Comparison of ENCODE assay signal across 13 cellular contexts in genomic region chr1:116951175-116951935, GRCh38. TPM values are rescaled to one million over a fixed set of nuclear protein-coding genes. Genes with fewer than 3 reads are reported as not detected.
DNase-seq lines count a peak whose midpoint lies in the region; ATAC-seq and TF ChIP-seq lines count a peak whose summit lies in the region.
"Had no signal": no experiment of that assay in that cellular context is flagged by ENCODE, and none has a peak within 500 bp of the region (broad histone marks: within the 10 kb centered on the region; RNA-seq: fewer than 3 reads in every experiment).

No MANE protein-coding gene starts in this region.

- H3K27ac ChIP-seq in GM23248 (peak overlapping the region; percentile 58), gastrocnemius medialis (peak overlapping the region in 3 of 4 donors; percentile 17 to 52 (median 25))
- H3K27ac ChIP-seq: body of pancreas had no signal

- no peaks in the 10 kb centered on the region for H3K9me2 ChIP-seq in GM23248 (ENCODE audit: insufficient read depth)

- TF ChIP-seq CTCF in chondrocyte (IDR thresholded peaks at IDR 0.05) (no peak), gastrocnemius medialis (IDR thresholded peaks at IDR 0.05 in 4 of 5, conservative IDR thresholded peaks at IDR 0.05 in 1 of 5) (no peak), natural killer cell (IDR thresholded peaks at IDR 0.05) (no peak)

- H3K4me3 Mint-ChIP-seq in chondrocyte (ENCODE audit: unreplicated experiment) (no peak overlapping the region), natural killer cell (no peak overlapping the region)
- H3K4me3 Mint-ChIP-seq: activated CD8-positive, alpha-beta T cell treated with anti-CD3 and anti-CD28 coated beads, Interleukin-2, amount 10 ng/mL, durations not matched to agents 7 days and 5 days had no signal

- TF ChIP-seq POLR2A in gastrocnemius medialis (IDR thresholded peaks at IDR 0.05) = no peak

- H3K9ac ChIP-seq in GM23248 = peak overlapping the region; percentile 70

- H3K4me1 Mint-ChIP-seq in chondrocyte (ENCODE audit: low read depth) = peaks cover 20% of the 10 kb centered on the region
- no peaks in the 10 kb centered on the region for H3K4me1 Mint-ChIP-seq in natural killer cell

- H3K9me3 ChIP-seq in GM23248 (ENCODE audit: low read depth) = no peaks in the 10 kb centered on the region
- H3K9me3 ChIP-seq in gastrocnemius medialis = no peaks in the 10 kb centered on the region
- H3K9me3 ChIP-seq: body of pancreas had no signal

- H3K27ac Mint-ChIP-seq in chondrocyte (ENCODE audit: unreplicated experiment) = peak overlapping the region; percentile 37
- H3K27ac Mint-ChIP-seq in natural killer cell = no peak overlapping the region
- H3K27ac Mint-ChIP-seq: activated CD8-positive, alpha-beta T cell treated with anti-CD3 and anti-CD28 coated beads, Interleukin-2, amount 10 ng/mL, durations not matched to agents 7 days and 5 days had no signal

- 0 out of 2 replicates have a peak, but pooled peaks cover 3% of the 10 kb centered on the region for H3F3A ChIP-seq in GM23248 (ENCODE audit: insufficient read depth)

- H3K36me3 ChIP-seq in GM23248 (ENCODE audit: low read depth) (no peaks in the 10 kb centered on the region), gastrocnemius medialis (no peaks in the 10 kb centered on the region)

- H3K4me1 ChIP-seq in GM23248 (ENCODE audit: insufficient read depth) (peaks cover 17% of the 10 kb centered on the region), gastrocnemius medialis (peaks cover 0 to 13% of the 10 kb centered on the region in 2 donors)
- H3K4me1 ChIP-seq: body of pancreas had no signal

- H3K36me3 Mint-ChIP-seq in chondrocyte (ENCODE audit: low read depth) (peaks cover 12% of the 10 kb centered on the region), natural killer cell (no peaks in the 10 kb centered on the region)

- DNase-seq in GM23248 (peak; percentile 83), chondrocyte (ENCODE audit: low spot score) (no peak), islet precursor cell (peak; percentile 28), gastrocnemius medialis (peak in 1 of 2 donors; percentile 48), NAMALWA (ENCODE audit: low spot score) (no peak), NCI-H510A treated with DMSO at 0.1 percent for 48 hours (lab: John Stamatoyannopoulos, UW) (no peak), natural killer cell (no peak)
- DNase-seq: activated CD8-positive, alpha-beta T cell treated with anti-CD3 and anti-CD28 coated beads, Interleukin-2, amount 10 ng/mL, durations not matched to agents 7 days and 5 days; COR-L47; NCI-H2029 treated with DMSO at 0.1 percent for 48 hours had no signal

- no peaks in the 10 kb centered on the region for H3K79me2 ChIP-seq in GM23248 (ENCODE audit: insufficient read depth)

- ATAC-seq in gastrocnemius medialis (peak in 1 of 2 donors; percentile 35), HG03139 (IDR thresholded peaks at IDR 0.05; ENCODE audit: unreplicated experiment) (no peak), natural killer cell (no peak)
- ATAC-seq: activated CD8-positive, alpha-beta T cell treated with anti-CD3 and anti-CD28 coated beads, Interleukin-2, amount 10 ng/mL, durations not matched to agents 7 days and 5 days; body of pancreas had no signal

- H3K4me3 ChIP-seq in GM23248 (peak overlapping the region; percentile 55), gastrocnemius medialis (no peak overlapping the region)
- H3K4me3 ChIP-seq: body of pancreas had no signal

- intact Hi-C loops in gastrocnemius medialis (cut with DNase I; ENCODE audit: low total_unique reads) = no loop called here
- intact Hi-C loops in natural killer cell (cut with micrococcal nuclease) = no loop called here

- no peaks in the 10 kb centered on the region for H3K9me3 Mint-ChIP-seq in chondrocyte (ENCODE audit: low read depth)
- H3K9me3 Mint-ChIP-seq in natural killer cell = no peaks in the 10 kb centered on the region

- 27 to 28% methylated on average over 12 of the region's 12 CpGs for WGBS in GM23248 (ENCODE audit: low coverage in 1 of 2, low lambda C conversion rate in 2 of 2, missing lambda C conversion rate in 2 of 2), 2 experiments

- peak overlapping the region; percentile 48; the same call in 1 of the 2 replicates for H2AFZ ChIP-seq in GM23248

- in situ Hi-C loops in GM23248 (cut with MboI) (no loop called here), gastrocnemius medialis (cut with MboI; ENCODE audit: low sequenced_read_pairs in 4 of 4) (no loop called here)

- no peaks in the 10 kb centered on the region for H4K20me1 ChIP-seq in GM23248 (ENCODE audit: insufficient read depth)

- H3K27me3 Mint-ChIP-seq in chondrocyte (ENCODE audit: low read depth) (no peaks in the 10 kb centered on the region), natural killer cell (ENCODE audit: low read depth in 2 of 2) (no peaks in the 10 kb centered on the region)

- H3K4me2 ChIP-seq in GM23248 (ENCODE audit: unreplicated experiment) = peak overlapping the region; percentile 75

- no peaks in the 10 kb centered on the region for H3K27me3 ChIP-seq in GM23248 (replicated peaks; ENCODE audit: insufficient read depth)
- peaks cover 0 to 5% (median 0%) of the 10 kb centered on the region in 3 donors for H3K27me3 ChIP-seq in gastrocnemius medialis
- H3K27me3 ChIP-seq: body of pancreas had no signal

RNA-seq across cellular contexts. Expression of gene PTGFRN, which starts 41.6 kb away (rescaled TPM):
- total RNA-seq in GM23248 (2014; rRNA removed; shearing (Covaris generic)) = 25.7 and 27.6 TPM in 2 replicates
- 14.7 and 15.2 TPM in 2 replicates for polyA plus RNA-seq in GM23248 (2016; fragmentation: Nextera tagmentation; extraction: Ambion mirVana)
- total RNA-seq in chondrocyte = 79.7 to 123 TPM (median 117 TPM) in 3 replicates
- 10 to 100 TPM in 1 of 4 donors, 1 to 10 TPM in 3; 1.5 to 18.1 (median 2.9) TPM for total RNA-seq in gastrocnemius medialis
- total RNA-seq in natural killer cell = 1 to 10 TPM in 1 of 3 donors, under 1 TPM in 2; 0.71 to 1.4 (median 0.79) TPM

RNA-seq across cellular contexts. Expression of gene CD101, which starts 50.2 kb away (rescaled TPM):
- not detected in 2 replicates for total RNA-seq in GM23248 (2014; rRNA removed; shearing (Covaris generic))
- polyA plus RNA-seq in GM23248 (2016; fragmentation: Nextera tagmentation; extraction: Ambion mirVana) = not detected in 2 replicates
- 0.79 to 1.4 TPM (median 1.0 TPM) in 3 replicates for total RNA-seq in chondrocyte
- under 1 TPM in 1 of 4 donors, not detected in 3; 0.10 TPM for total RNA-seq in gastrocnemius medialis
- 1 to 10 TPM in 2 of 3 donors, under 1 TPM in 1; 0.82 to 3.1 (median 2.5) TPM for total RNA-seq in natural killer cell
- total RNA-seq: SK-MEL-5 had no signal

Comparison
In these comparisons a context has a peak if more than half of its experiments do, and no peak if none do; other contexts are left out.
1. DNase-seq: peak in GM23248 (single experiment) and islet precursor cell (single experiment); none in chondrocyte (single experiment), NAMALWA (single experiment), NCI-H510A treated with DMSO at 0.1 percent for 48 hours (single experiment) and natural killer cell (single experiment).